ENCODE assay signal across 8 cellular contexts in the genomic region with DNA sequence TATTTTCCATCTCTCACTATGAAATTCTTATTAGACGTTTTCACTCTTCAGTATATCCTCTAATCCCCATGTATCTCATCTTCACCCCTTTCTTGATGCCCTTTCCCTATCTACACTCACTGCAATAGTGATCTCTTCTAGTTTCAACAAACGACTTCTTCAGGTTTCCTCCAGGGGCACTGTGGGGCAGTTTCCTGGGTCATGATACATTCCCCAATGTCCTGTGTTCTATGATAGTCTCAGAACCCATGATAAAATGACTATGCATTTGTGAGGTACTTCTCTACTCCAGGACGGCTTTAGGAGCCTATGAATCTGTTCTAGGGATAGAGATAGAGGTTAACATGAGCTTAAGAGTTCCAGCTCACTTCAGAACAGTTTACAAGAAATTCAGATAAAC.
DNase-seq lines count a peak whose midpoint lies in the region; ATAC-seq and TF ChIP-seq lines count a peak whose summit lies in the region.

No MANE protein-coding gene starts in this region.

- TF ChIP-seq EP300 in upper lobe of left lung (IDR thresholded peaks at IDR 0.05), result no peak

- DNase-seq in DND-41 (peak; percentile 41), HFF-Myc (ENCODE audit: extremely low read depth, low read depth) (no peak), SK-MEL-5 (ENCODE audit: low read depth, low spot score) (peak; percentile 82), hepatocyte (ENCODE audit: low spot score) (no peak), upper lobe of left lung (no peak)

- H3K4me3 ChIP-seq in DND-41 (ENCODE audit: low read depth in 1 of 2, low read length in 2 of 2) (no peak overlapping the region), HFF-Myc (replicated peaks; ENCODE audit: low read depth, low read length) (no peak overlapping the region), hepatocyte (no peak overlapping the region), upper lobe of left lung (no peak overlapping the region)

- no peaks in the 10 kb centered on the region for H3K9me3 ChIP-seq in DND-41 (ENCODE audit: insufficient read depth, low read length, severe bottlenecking)
- H3K9me3 ChIP-seq in hepatocyte (ENCODE audit: low read depth), result no peaks in the 10 kb centered on the region
- no peaks in the 10 kb centered on the region for H3K9me3 ChIP-seq in upper lobe of left lung

- no peaks in the 10 kb centered on the region for H3K9me2 ChIP-seq in hepatocyte (replicated peaks; ENCODE audit: insufficient read depth)

- H3K27ac ChIP-seq in DND-41 (ENCODE audit: low read length), result no peak overlapping the region
- no peak overlapping the region for H3K27ac ChIP-seq in hepatocyte
- no peak overlapping the region for H3K27ac ChIP-seq in upper lobe of left lung

- 34% methylated on average over 3 of the region's 3 CpGs for WGBS in hepatocyte (ENCODE audit: low lambda C conversion rate, missing lambda C conversion rate)
- WGBS in upper lobe of left lung, 2 donors, result 71 to 74% methylated on average over 3 of the region's 3 CpGs

- TF ChIP-seq CTCF in DND-41 (IDR thresholded peaks at IDR 0.05; ENCODE audit: borderline replicate concordance, extremely low read depth, low read length, poor library complexity, severe bottlenecking) (peak; percentile 58), HFF-Myc (IDR thresholded peaks at IDR 0.05; ENCODE audit: low read depth, low read length, missing control alignments) (peak; percentile 48), hepatocyte (IDR thresholded peaks at IDR 0.05; ENCODE audit: poor library complexity) (peak; percentile 32), upper lobe of left lung (IDR thresholded peaks at IDR 0.05) (peak in 1 of 6 experiments; percentile 14)

- H2AFZ ChIP-seq in DND-41 (ENCODE audit: low read depth, low read length) (no peak overlapping the region), hepatocyte (no peak overlapping the region)

- ATAC-seq in DND-41 (ENCODE audit: insufficient read depth, low read depth), result peak; percentile 82
- ATAC-seq in upper lobe of left lung (ENCODE audit: low FRiP score in 2 of 2), result no peak
- ATAC-seq in HG03108 (IDR thresholded peaks at IDR 0.05; ENCODE audit: unreplicated experiment), result no peak
- ATAC-seq in GM19324 (IDR thresholded peaks at IDR 0.05; ENCODE audit: low FRiP score, unreplicated experiment), result no peak
- no peak for ATAC-seq in HG02938 (IDR thresholded peaks at IDR 0.05; ENCODE audit: unreplicated experiment)

- in situ Hi-C loops in SK-MEL-5 (cut with HindIII; ENCODE audit: low pct_unique_long_range_greater_than_20kb, low sequenced_read_pairs), result no loop called here

- TF ChIP-seq POLR2A in upper lobe of left lung (IDR thresholded peaks at IDR 0.05), result no peak

- H3K79me2 ChIP-seq in DND-41 (ENCODE audit: insufficient read depth, low read length) (no peaks in the 10 kb centered on the region), hepatocyte (no peaks in the 10 kb centered on the region)

- H3K36me3 ChIP-seq in DND-41 (ENCODE audit: insufficient read depth, low read length) (no peaks in the 10 kb centered on the region), hepatocyte (replicated peaks; ENCODE audit: insufficient read depth, low read depth) (no peaks in the 10 kb centered on the region), upper lobe of left lung (no peaks in the 10 kb centered on the region)

- H3K27me3 ChIP-seq in DND-41 (ENCODE audit: insufficient read depth, low read length, poor library complexity), result no peaks in the 10 kb centered on the region
- no peaks in the 10 kb centered on the region for H3K27me3 ChIP-seq in hepatocyte
- H3K27me3 ChIP-seq in upper lobe of left lung, result no peaks in the 10 kb centered on the region

- H3K4me1 ChIP-seq in DND-41 (ENCODE audit: insufficient read depth, low read length) (no peaks in the 10 kb centered on the region), hepatocyte (ENCODE audit: insufficient read depth) (peaks cover 7% of the 10 kb centered on the region), upper lobe of left lung (peaks cover 0 to 7% (median 2%) of the 10 kb centered on the region in 4 donors)

- no peak overlapping the region for H3K9ac ChIP-seq in DND-41 (ENCODE audit: low read depth, low read length)

- H3K4me2 ChIP-seq in DND-41 (ENCODE audit: insufficient read depth, low read length) (no peak overlapping the region), hepatocyte (no peak overlapping the region)

- H4K20me1 ChIP-seq in DND-41 (ENCODE audit: insufficient read depth, low read length) (no peaks in the 10 kb centered on the region), hepatocyte (ENCODE audit: insufficient read depth, poor library complexity, severe bottlenecking) (no peaks in the 10 kb centered on the region)

Comparison
In these comparisons a context has a peak if more than half of its experiments do, and no peak if none do; other contexts are left out.
1. DNase-seq: peak in DND-41 (single experiment) and SK-MEL-5 (single experiment); none in HFF-Myc (single experiment), hepatocyte (single experiment) and upper lobe of left lung (0 of 2).